ENCODE assay signal across 23 cellular contexts in the genomic region with DNA sequence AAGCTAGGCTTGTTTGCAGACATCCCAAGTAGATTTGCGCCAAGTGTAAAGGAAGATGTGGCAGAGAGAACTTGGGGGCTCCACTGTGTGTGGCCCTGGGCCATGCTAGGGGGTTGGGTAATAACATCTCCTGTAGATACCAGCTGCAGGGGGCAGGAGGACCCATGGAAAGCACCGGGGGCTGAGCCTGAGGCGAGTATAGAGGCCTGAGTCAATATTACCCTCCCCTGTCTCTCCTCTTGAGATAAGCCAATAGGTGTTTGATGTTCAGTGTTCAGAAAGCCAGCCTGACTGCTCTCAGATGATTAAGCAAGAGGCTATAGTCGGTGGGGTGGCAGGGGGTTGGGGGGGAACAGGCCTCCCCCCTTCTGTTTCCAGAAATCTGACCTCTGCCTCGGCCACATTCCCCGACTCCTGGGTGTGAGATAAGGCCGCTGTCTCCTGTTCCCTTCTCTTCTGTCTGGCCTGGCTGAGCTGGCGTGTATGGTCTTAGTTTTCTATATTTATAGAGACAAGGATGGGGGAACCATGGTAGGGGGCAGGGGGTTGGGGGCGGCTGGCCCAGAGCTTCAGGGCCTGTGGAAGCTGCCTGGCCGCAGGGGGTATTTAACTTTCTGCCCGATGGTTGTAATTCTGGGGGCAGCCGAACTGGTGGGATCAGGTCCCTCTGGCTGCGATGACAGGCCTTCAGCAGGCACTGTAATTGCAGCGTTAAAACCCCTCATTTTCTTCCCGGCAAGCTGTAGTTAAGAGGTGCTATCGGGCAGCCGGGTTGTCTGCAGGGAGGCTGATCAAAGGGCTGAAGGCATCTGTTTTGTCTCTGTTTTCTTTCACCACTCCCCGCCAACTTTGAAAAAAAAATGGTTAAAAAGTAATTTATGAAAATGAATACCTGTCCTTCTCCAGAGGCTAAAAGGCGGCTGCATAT.
A peak's percentile ranks its signal among the peaks of the same experiment; 100 is the strongest.
DNase-seq lines count a peak whose midpoint lies in the region; ATAC-seq and TF ChIP-seq lines count a peak whose summit lies in the region.
"Had no signal": no experiment of that assay in that cellular context is flagged by ENCODE, and none has a peak within 500 bp of the region (broad histone marks: within the 10 kb centered on the region; RNA-seq: fewer than 3 reads in every experiment).

No MANE protein-coding gene starts in this region.

- H3K4me2 ChIP-seq in GM23338 = no peak overlapping the region
- no peak overlapping the region for H3K4me2 ChIP-seq in neural cell (ENCODE audit: low read length)

- no peaks in the 10 kb centered on the region for H3K79me2 ChIP-seq in GM23338 (replicated peaks; ENCODE audit: insufficient read depth)
- H3K79me2 ChIP-seq in neural cell (replicated peaks; ENCODE audit: insufficient read depth, low read length) = no peaks in the 10 kb centered on the region

- ATAC-seq in GM23338 (peak; percentile 64), GM19397 (IDR thresholded peaks at IDR 0.05; ENCODE audit: unreplicated experiment) (no peak)
- ATAC-seq: activated naive CD8-positive, alpha-beta T cell treated with anti-CD3 and anti-CD28 coated beads, Interleukin-2, amount 50 U/mL, for 24 hours; activated T-helper 17 cell treated with anti-CD3 and anti-CD28 coated beads, Interleukin-2, amount 50 U/mL, for 72 hours; naive thymus-derived CD8-positive, alpha-beta T cell; PC-3 had no signal

- TF ChIP-seq CTCF in GM23338 (conservative IDR thresholded peaks at IDR 0.05; ENCODE audit: low read depth in 2 of 2) (no peak), neural cell (IDR thresholded peaks at IDR 0.05; ENCODE audit: poor library complexity, severe bottlenecking) (no peak), testis (IDR thresholded peaks at IDR 0.05) (no peak)

- H3K27me3 ChIP-seq in GM23338 (ENCODE audit: insufficient read depth) (no peaks in the 10 kb centered on the region), neural cell (ENCODE audit: insufficient read depth, low read depth, low read length) (no peaks in the 10 kb centered on the region), testis (no peaks in the 10 kb centered on the region)

- H3K9me3 Mint-ChIP-seq in GM23338 = no peaks in the 10 kb centered on the region
- H3K9me3 Mint-ChIP-seq: activated naive CD8-positive, alpha-beta T cell treated with anti-CD3 and anti-CD28 coated beads, Interleukin-2, amount 50 U/mL, for 24 hours; activated T-helper 17 cell treated with anti-CD3 and anti-CD28 coated beads, Interleukin-2, amount 50 U/mL, for 72 hours; naive thymus-derived CD8-positive, alpha-beta T cell had no signal

- H3K4me3 Mint-ChIP-seq in GM23338 = no peak overlapping the region
- H3K4me3 Mint-ChIP-seq: activated naive CD8-positive, alpha-beta T cell treated with anti-CD3 and anti-CD28 coated beads, Interleukin-2, amount 50 U/mL, for 24 hours; activated T-helper 17 cell treated with anti-CD3 and anti-CD28 coated beads, Interleukin-2, amount 50 U/mL, for 72 hours; naive thymus-derived CD8-positive, alpha-beta T cell had no signal

- H3K36me3 ChIP-seq in GM23338 (ENCODE audit: insufficient read depth) (no peaks in the 10 kb centered on the region), neural cell (ENCODE audit: insufficient read depth, low read length) (no peaks in the 10 kb centered on the region), testis (ENCODE audit: low read depth, missing control alignments) (no peaks in the 10 kb centered on the region)
- H3K36me3 ChIP-seq: esophagus muscularis mucosa, spleen had no signal

- H3F3A ChIP-seq in GM23338 (replicated peaks; ENCODE audit: low read depth) (no peaks in the 10 kb centered on the region), neural cell (ENCODE audit: insufficient read depth, low read length, poor library complexity, severe bottlenecking) (no peaks in the 10 kb centered on the region)

- no peak overlapping the region for H3K9ac ChIP-seq in neural cell (ENCODE audit: low read length)

- DNase-seq in GM23338 (ENCODE audit: low spot score) = no peak
- DNase-seq in NCI-H510A (lab: John Stamatoyannopoulos, UW) = peak; percentile 25
- DNase-seq in ecto neural progenitor cell (ENCODE audit: low spot score) = peak; percentile 63
- DNase-seq in testis = no peak
- DNase-seq in pons (ENCODE audit: low spot score) = no peak
- DNase-seq in COR-L47 (lab: John Stamatoyannopoulos, UW) = no peak
- DNase-seq: activated CD4-positive, CD25-positive, alpha-beta regulatory T cell treated with anti-CD3 and anti-CD28 coated beads, Interleukin-2, amount 50 U/mL, for 72 hours; activated naive CD8-positive, alpha-beta T cell treated with anti-CD3 and anti-CD28 coated beads, Interleukin-2, amount 50 U/mL, for 24 hours; EL; KBM-7; naive thymus-derived CD8-positive, alpha-beta T cell; NCI-H1048; NCI-H748 treated with DMSO at 0.1 percent for 48 hours; spleen; stimulated activated CD8-positive, alpha-beta memory T cell treated with anti-CD3 and anti-CD28 coated beads, Interleukin-4, amount 100 ng/mL, for 48 hours; T1000 had no signal

- intact Hi-C loops in testis (cut with DNase I; ENCODE audit: low total_unique reads) = no loop called here

- no peak overlapping the region for H3K27ac Mint-ChIP-seq in GM23338
- H3K27ac Mint-ChIP-seq: activated naive CD8-positive, alpha-beta T cell treated with anti-CD3 and anti-CD28 coated beads, Interleukin-2, amount 50 U/mL, for 24 hours; activated T-helper 17 cell treated with anti-CD3 and anti-CD28 coated beads, Interleukin-2, amount 50 U/mL, for 72 hours; progenitor cell of endocrine pancreas had no signal

- TF ChIP-seq RAD21 in neural cell (conservative IDR thresholded peaks at IDR 0.05) = no peak

- 42 to 56% methylated on average over 19 of the region's 19 CpGs for WGBS in testis, 2 donors

- H3K36me3 Mint-ChIP-seq in GM23338 (ENCODE audit: low read depth) = no peaks in the 10 kb centered on the region
- H3K36me3 Mint-ChIP-seq: naive thymus-derived CD8-positive, alpha-beta T cell had no signal

- no peak overlapping the region for H3K4me3 ChIP-seq in GM23338
- no peak overlapping the region for H3K4me3 ChIP-seq in neural cell (ENCODE audit: low read length)
- no peak overlapping the region for H3K4me3 ChIP-seq in testis
- H3K4me3 ChIP-seq: esophagus muscularis mucosa, spleen had no signal

- TF ChIP-seq POLR2A in testis (IDR thresholded peaks at IDR 0.05) = no peak

- H3K9me2 ChIP-seq in GM23338 (ENCODE audit: insufficient read depth) (no peaks in the 10 kb centered on the region), neural cell (ENCODE audit: insufficient read depth, low read length) (no peaks in the 10 kb centered on the region)

- H3K4me1 ChIP-seq in GM23338 (ENCODE audit: insufficient read depth) (0 out of 2 replicates have a peak, but pooled peaks cover 2% of the 10 kb centered on the region), testis (peaks cover 6% of the 10 kb centered on the region)
- H3K4me1 ChIP-seq: spleen had no signal

- H3K27me3 Mint-ChIP-seq in GM23338 (ENCODE audit: insufficient read depth, low read depth, poor library complexity) = peaks cover 11% of the 10 kb centered on the region

- H2AFZ ChIP-seq in GM23338 (0 out of 2 replicates have a peak overlapping the region, but pooled peaks have one; percentile 43), neural cell (ENCODE audit: low read depth, low read length) (no peak overlapping the region)

- H3K9me3 ChIP-seq in neural cell (ENCODE audit: low read length) (no peaks in the 10 kb centered on the region), testis (no peaks in the 10 kb centered on the region)
- H3K9me3 ChIP-seq: esophagus muscularis mucosa, spleen had no signal

- no peaks in the 10 kb centered on the region for H4K20me1 ChIP-seq in GM23338 (replicated peaks; ENCODE audit: insufficient read depth)
- H4K20me1 ChIP-seq in neural cell (ENCODE audit: insufficient read depth) = no peaks in the 10 kb centered on the region

- no peak for TF ChIP-seq EP300 in neural cell (conservative IDR thresholded peaks at IDR 0.05; ENCODE audit: poor library complexity, severe bottlenecking)

- no peak overlapping the region for H3K27ac ChIP-seq in GM23338 (ENCODE audit: low read depth)
- no peak overlapping the region for H3K27ac ChIP-seq in neural cell (ENCODE audit: low read length)
- no peak overlapping the region for H3K27ac ChIP-seq in testis
- H3K27ac ChIP-seq: esophagus muscularis mucosa, HL-60, spleen had no signal

- H3K4me1 Mint-ChIP-seq in GM23338 = peaks cover 22% of the 10 kb centered on the region
- H3K4me1 Mint-ChIP-seq: activated naive CD8-positive, alpha-beta T cell treated with anti-CD3 and anti-CD28 coated beads, Interleukin-2, amount 50 U/mL, for 24 hours; activated T-helper 17 cell treated with anti-CD3 and anti-CD28 coated beads, Interleukin-2, amount 50 U/mL, for 72 hours; naive thymus-derived CD8-positive, alpha-beta T cell had no signal

TF ChIP-seq in GM23338, 12 proteins besides CTCF, POLR2A, EP300 and RAD21:
- no peak for TF ChIP-seq EZH2phosphoT487 (IDR thresholded peaks at IDR 0.05; ENCODE audit: unreplicated experiment)
- no peak for TF ChIP-seq ZNF331 (CRISPR knock-in tag; IDR thresholded peaks at IDR 0.05; ENCODE audit: low read depth)
TF ChIP-seq in GM23338: peak in this region for 0.

TF ChIP-seq in neural cell, 6 proteins besides CTCF, POLR2A, EP300 and RAD21:
- TF ChIP-seq EZH2 (IDR thresholded peaks at IDR 0.05; ENCODE audit: borderline replicate concordance, insufficient read depth, low read length, poor library complexity, severe bottlenecking) (no peak), POLR2AphosphoS5 (IDR thresholded peaks at IDR 0.05) (peak; percentile 83)

Comparison
In these comparisons a context has a peak if more than half of its experiments do, and no peak if none do; other contexts are left out.
1. DNase-seq: peak in NCI-H510A (single experiment) and ecto neural progenitor cell (single experiment); none in GM23338 (single experiment), testis (single experiment), pons (single experiment) and COR-L47 (single experiment).